Comparison of ENCODE assay signal across 10 cellular contexts in the genomic region with DNA sequence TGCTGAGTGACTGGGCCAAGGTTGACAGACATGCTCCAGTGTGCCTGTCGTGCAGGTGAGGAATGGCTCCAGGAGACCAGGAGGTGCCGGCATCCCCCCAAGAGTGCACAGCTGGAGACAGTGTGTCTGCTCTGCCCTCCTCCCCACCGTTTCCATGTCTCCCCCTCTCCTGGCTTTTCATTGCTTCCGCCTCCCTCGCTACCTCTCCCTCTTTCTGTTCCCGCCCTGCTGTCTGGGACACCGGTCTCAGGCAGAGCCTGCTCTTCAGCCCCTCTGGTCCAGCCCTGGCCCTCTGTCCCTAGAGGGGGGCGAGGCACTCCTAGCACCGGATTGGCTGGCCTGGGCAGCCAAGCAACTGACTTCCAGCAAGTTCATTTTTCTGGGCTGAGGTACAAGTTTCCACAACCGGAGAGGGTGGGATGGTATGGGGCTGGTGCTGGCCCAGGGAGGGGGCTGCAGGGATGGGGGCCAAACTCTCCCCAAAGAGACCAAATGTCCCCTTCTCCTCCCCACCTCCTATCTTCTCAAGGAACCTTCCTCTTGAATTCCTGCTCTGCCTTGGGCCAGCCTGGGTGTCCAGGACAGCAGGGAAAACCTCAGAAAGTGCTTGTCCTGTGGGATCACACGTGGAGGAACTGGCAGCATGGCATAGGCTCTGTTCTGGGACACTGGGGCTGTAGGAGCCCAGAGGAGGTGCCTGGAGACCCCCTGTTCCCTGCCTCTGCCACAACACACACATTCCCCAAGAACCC. TPM values are rescaled to one million over a fixed set of nuclear protein-coding genes. Genes with fewer than 3 reads are reported as not detected.
A peak's percentile ranks its signal among the peaks of the same experiment; 100 is the strongest.
DNase-seq lines count a peak whose midpoint lies in the region; ATAC-seq and TF ChIP-seq lines count a peak whose summit lies in the region.
"Had no signal": no experiment of that assay in that cellular context is flagged by ENCODE, and none has a peak within 500 bp of the region (broad histone marks: within the 10 kb centered on the region; RNA-seq: fewer than 3 reads in every experiment).

No MANE protein-coding gene starts in this region.

- WGBS in mesodermal cell (ENCODE audit: insufficient coverage in 2 of 2), 2 experiments = 81 to 82% methylated on average over 7 to 8 of the region's 11 CpGs

- no peak for TF ChIP-seq CTCF in upper lobe of right lung (IDR thresholded peaks at IDR 0.05)

- no peak overlapping the region for H3K4me3 ChIP-seq in mesodermal cell (ENCODE audit: extremely low read depth, insufficient read depth, low read length, poor library complexity, severe bottlenecking)
- no peak overlapping the region for H3K4me3 ChIP-seq in upper lobe of right lung

- H3K27me3 ChIP-seq in upper lobe of right lung = no peaks in the 10 kb centered on the region

- no peaks in the 10 kb centered on the region for H3K9me3 Mint-ChIP-seq in T-helper 2 cell treated with Interferon-gamma antibody and Interleukin-4, amounts not matched to agents 5 μg/mL and 100 μg/mL, for 36 hours
- no peaks in the 10 kb centered on the region for H3K9me3 Mint-ChIP-seq in dendritic cell treated with granulocyte-macrophage colony-stimulating factor and Interleukin-4, amounts not matched to agents 40 ng/mL and 50 ng/mL, for 4 days
- H3K9me3 Mint-ChIP-seq: stimulated activated effector memory CD8-positive, alpha-beta T cell treated with anti-CD3 and anti-CD28 coated beads, Interleukin-12 subunit alpha, Interleukin-12 subunit beta, amount 100 ng/mL, for 72 hours had no signal

- H3K36me3 ChIP-seq in mesodermal cell (ENCODE audit: control insufficient read depth, insufficient read depth, low read length) (peaks cover 25% of the 10 kb centered on the region), upper lobe of right lung (peaks cover 44% of the 10 kb centered on the region)

- H3K27ac ChIP-seq in mesodermal cell (ENCODE audit: low read depth, low read length, severe bottlenecking) = peak overlapping the region; percentile 70
- H3K27ac ChIP-seq in upper lobe of right lung = peak overlapping the region; percentile 11

- no peak overlapping the region for H3K4me3 Mint-ChIP-seq in T-helper 2 cell treated with Interferon-gamma antibody and Interleukin-4, amounts not matched to agents 5 μg/mL and 100 μg/mL, for 36 hours
- no peak overlapping the region for H3K4me3 Mint-ChIP-seq in dendritic cell treated with granulocyte-macrophage colony-stimulating factor and Interleukin-4, amounts not matched to agents 40 ng/mL and 50 ng/mL, for 4 days
- H3K4me3 Mint-ChIP-seq: stimulated activated effector memory CD8-positive, alpha-beta T cell treated with anti-CD3 and anti-CD28 coated beads, Interleukin-12 subunit alpha, Interleukin-12 subunit beta, amount 100 ng/mL, for 72 hours had no signal

- H3K4me1 ChIP-seq in mesodermal cell (ENCODE audit: control insufficient read depth, insufficient read depth, low read length, poor library complexity, severe bottlenecking) = peaks cover 18% of the 10 kb centered on the region
- peaks cover 26% of the 10 kb centered on the region for H3K4me1 ChIP-seq in upper lobe of right lung

- peaks cover 6% of the 10 kb centered on the region for H3K4me1 Mint-ChIP-seq in T-helper 2 cell treated with Interferon-gamma antibody and Interleukin-4, amounts not matched to agents 5 μg/mL and 100 μg/mL, for 36 hours (ENCODE audit: low read depth)
- peaks cover 66% of the 10 kb centered on the region for H3K4me1 Mint-ChIP-seq in dendritic cell treated with granulocyte-macrophage colony-stimulating factor and Interleukin-4, amounts not matched to agents 40 ng/mL and 50 ng/mL, for 4 days (ENCODE audit: low read depth)

- H3K27ac Mint-ChIP-seq in T-helper 2 cell treated with Interferon-gamma antibody and Interleukin-4, amounts not matched to agents 5 μg/mL and 100 μg/mL, for 36 hours = peak overlapping the region; percentile 67
- H3K27ac Mint-ChIP-seq in dendritic cell treated with granulocyte-macrophage colony-stimulating factor and Interleukin-4, amounts not matched to agents 40 ng/mL and 50 ng/mL, for 4 days = peak overlapping the region; percentile 29

- intact Hi-C loops in dendritic cell treated with granulocyte-macrophage colony-stimulating factor and Interleukin-4, amounts not matched to agents 40 ng/mL and 50 ng/mL, for 4 days (cut with micrococcal nuclease) = no loop called here
- intact Hi-C loops in upper lobe of right lung (cut with DNase I) = no loop called here

- H3K9me3 ChIP-seq in mesodermal cell (ENCODE audit: control insufficient read depth, low read length) (no peaks in the 10 kb centered on the region), upper lobe of right lung (no peaks in the 10 kb centered on the region)

- no peak for DNase-seq in T-helper 2 cell treated with Interferon-gamma antibody and Interleukin-4, amounts not matched to agents 5 μg/mL and 100 μg/mL, for 36 hours (ENCODE audit: low spot score)
- DNase-seq in T-helper 2 cell = no peak
- peak; percentile 46 for DNase-seq in upper lobe of right lung
- no peak for DNase-seq in activated CD8-positive, alpha-beta memory T cell treated with anti-CD3 and anti-CD28 coated beads, Interleukin-2, amount 50 U/mL, for 48 hours
- DNase-seq: T-helper 9 cell had no signal

- no peak for ATAC-seq in upper lobe of right lung
- no peak for ATAC-seq in GM18502 (IDR thresholded peaks at IDR 0.05; ENCODE audit: poor library complexity, unreplicated experiment)
- no peak for ATAC-seq in HG03097 (IDR thresholded peaks at IDR 0.05; ENCODE audit: low FRiP score, unreplicated experiment)
- ATAC-seq: stimulated activated effector memory CD8-positive, alpha-beta T cell treated with anti-CD3 and anti-CD28 coated beads, Interleukin-12 subunit alpha, Interleukin-12 subunit beta, amount 100 ng/mL, for 72 hours had no signal

- H3K36me3 Mint-ChIP-seq in T-helper 2 cell treated with Interferon-gamma antibody and Interleukin-4, amounts not matched to agents 5 μg/mL and 100 μg/mL, for 36 hours (ENCODE audit: low read depth) = peaks cover 5% of the 10 kb centered on the region
- peaks cover 55% of the 10 kb centered on the region for H3K36me3 Mint-ChIP-seq in dendritic cell treated with granulocyte-macrophage colony-stimulating factor and Interleukin-4, amounts not matched to agents 40 ng/mL and 50 ng/mL, for 4 days (ENCODE audit: low read depth)

- H3K27me3 Mint-ChIP-seq in T-helper 2 cell treated with Interferon-gamma antibody and Interleukin-4, amounts not matched to agents 5 μg/mL and 100 μg/mL, for 36 hours (ENCODE audit: low read depth) = no peaks in the 10 kb centered on the region
- peaks cover under 1% of the 10 kb centered on the region for H3K27me3 Mint-ChIP-seq in dendritic cell treated with granulocyte-macrophage colony-stimulating factor and Interleukin-4, amounts not matched to agents 40 ng/mL and 50 ng/mL, for 4 days

RNA-seq across cellular contexts. Expression of a gene that starts 32.6 kb away (rescaled TPM):
- 26.9 TPM for polyA plus RNA-seq in mesodermal cell (2013, experiment 1 of 2)
- 22.8 TPM for polyA plus RNA-seq in mesodermal cell (2013, experiment 2 of 2)
- total RNA-seq in upper lobe of right lung = 78.4 TPM
